ENCODE assay signal across 9 cellular contexts in the genomic region with DNA sequence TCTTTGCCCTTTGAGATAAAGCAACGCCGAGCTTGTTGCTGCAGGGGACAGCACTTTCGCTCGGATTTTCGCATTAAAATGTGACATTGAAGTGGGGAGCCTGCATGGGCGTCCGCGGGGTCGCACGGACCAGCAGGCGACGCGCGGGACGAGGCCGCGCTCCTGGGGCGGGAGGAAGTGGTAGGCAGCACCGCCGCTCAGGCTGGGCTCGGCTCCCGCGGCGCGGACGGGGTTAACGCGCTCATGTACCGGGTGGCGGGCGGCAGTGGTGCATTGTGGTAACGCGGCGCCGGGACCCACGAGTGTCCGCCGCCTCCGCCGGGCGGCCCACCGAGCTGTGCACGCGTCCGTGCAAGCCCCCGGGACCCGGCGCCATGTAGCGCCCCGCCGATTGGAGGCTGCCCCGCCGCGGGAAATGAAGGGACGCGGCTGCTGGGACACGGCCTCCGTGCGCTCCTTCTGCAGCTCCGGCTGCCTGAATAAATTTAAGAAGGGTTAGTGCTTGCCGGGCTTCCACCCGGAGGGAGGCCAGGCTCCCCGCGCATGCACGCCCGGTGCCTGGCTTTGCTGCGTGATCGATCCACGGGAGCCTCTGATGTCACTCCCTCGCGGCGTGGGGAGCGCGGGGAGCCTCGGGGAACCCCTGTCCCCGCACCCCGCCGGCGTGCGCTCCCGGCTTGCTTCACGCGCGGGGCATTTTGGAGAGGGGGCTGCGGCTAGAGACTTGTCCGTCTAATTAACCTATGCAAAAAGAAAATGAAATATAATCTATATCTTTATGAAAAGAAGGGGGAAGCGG.
A peak's percentile ranks its signal among the peaks of the same experiment; 100 is the strongest.
DNase-seq lines count a peak whose midpoint lies in the region; ATAC-seq, FAIRE-seq and TF ChIP-seq lines count a peak whose summit lies in the region.
"Had no signal": no experiment of that assay in that cellular context is flagged by ENCODE, and none has a peak within 500 bp of the region (broad histone marks: within the 10 kb centered on the region; RNA-seq: fewer than 3 reads in every experiment).

No MANE protein-coding gene starts in this region.

- H2AFZ ChIP-seq in keratinocyte (ENCODE audit: control insufficient read depth, low read length): peak overlapping the region; percentile 54

- H3K9ac ChIP-seq in keratinocyte (ENCODE audit: control insufficient read depth, extremely low read depth, insufficient read depth, low read length): peak overlapping the region; percentile 22

- dilution Hi-C loops in keratinocyte (cut with MboI; ENCODE audit: extremely low pct_ligation_motif_present, low sequenced_read_pairs): no loop called here

- H3K4me3 ChIP-seq in breast epithelium (peak overlapping the region; percentile 29 to 64 (median 43)), keratinocyte (ENCODE audit: control insufficient read depth in 2 of 3, extremely low read depth in 1 of 3, insufficient read depth in 2 of 3, low read depth in 1 of 3, low read length in 3 of 3) (peak overlapping the region; percentile 43 to 65 (median 61)), suprapubic skin (peak overlapping the region; percentile 46)
- H3K4me3 ChIP-seq: lung had no signal

- peaks cover 47% of the 10 kb centered on the region for H3K27me3 Mint-ChIP-seq in activated CD4-positive, alpha-beta T cell treated with anti-CD3 and anti-CD28 coated beads, Interleukin-2, amount 10 ng/mL, durations not matched to agents 24 days and 14 days

- TF ChIP-seq CTCF in breast epithelium (IDR thresholded peaks at IDR 0.05) (no peak), keratinocyte (optimal IDR thresholded peaks at IDR 0.05 in 1 of 3, IDR thresholded peaks at IDR 0.05 in 1 of 3, conservative IDR thresholded peaks at IDR 0.05 in 1 of 3; ENCODE audit: extremely low read depth in 1 of 3, insufficient read depth in 2 of 3, low read length in 3 of 3) (no peak), suprapubic skin (IDR thresholded peaks at IDR 0.05) (no peak)

- FAIRE-seq in keratinocyte (lab: Jason Lieb, UNC): no peak

- ATAC-seq in GM18868 (IDR thresholded peaks at IDR 0.05; ENCODE audit: unreplicated experiment): no peak

- no peaks in the 10 kb centered on the region for H3K9me1 ChIP-seq in keratinocyte (ENCODE audit: control insufficient read depth, extremely low read depth, insufficient read depth, low read length)

- H3K79me2 ChIP-seq in keratinocyte (ENCODE audit: control insufficient read depth, insufficient read depth, low read length): no peaks in the 10 kb centered on the region

- H3K4me1 Mint-ChIP-seq in activated CD4-positive, alpha-beta T cell treated with anti-CD3 and anti-CD28 coated beads, Interleukin-2, amount 10 ng/mL, durations not matched to agents 24 days and 14 days: peaks cover 7% of the 10 kb centered on the region

- no peak for DNase-seq in activated CD4-positive, alpha-beta T cell treated with anti-CD3 and anti-CD28 coated beads, Interleukin-2, amount 10 ng/mL, durations not matched to agents 24 days and 14 days
- DNase-seq in activated CD4-positive, alpha-beta T cell treated with anti-CD3 and anti-CD28 coated beads, Interleukin-2, amount 50 U/mL, for 1 hour: no peak
- no peak for DNase-seq in breast epithelium (ENCODE audit: low spot score in 2 of 2)
- no peak for DNase-seq in keratinocyte (ENCODE audit: low read depth, low spot score)
- peak in 1 of 2 donors; percentile 74 for DNase-seq in suprapubic skin (ENCODE audit: low spot score in 2 of 2)
- no peak for DNase-seq in NCI-H82 (lab: John Stamatoyannopoulos, UW)
- DNase-seq in NCI-H187 treated with DMSO at 0.1 percent for 48 hours (lab: John Stamatoyannopoulos, UW): no peak

- H3K27me3 ChIP-seq in breast epithelium: peaks cover 4 to 30% of the 10 kb centered on the region in 2 donors
- H3K27me3 ChIP-seq in keratinocyte (ENCODE audit: control insufficient read depth, extremely low read depth, insufficient read depth, low read length): no peaks in the 10 kb centered on the region
- H3K27me3 ChIP-seq in suprapubic skin: peaks cover 28% of the 10 kb centered on the region

- H3K9me3 ChIP-seq in breast epithelium: no peaks in the 10 kb centered on the region
- no peaks in the 10 kb centered on the region for H3K9me3 ChIP-seq in keratinocyte (ENCODE audit: control insufficient read depth, low read depth, low read length)
- H3K9me3 ChIP-seq in suprapubic skin: no peaks in the 10 kb centered on the region

- H3K9me3 Mint-ChIP-seq in activated CD4-positive, alpha-beta T cell treated with anti-CD3 and anti-CD28 coated beads, Interleukin-2, amount 10 ng/mL, durations not matched to agents 24 days and 14 days: no peaks in the 10 kb centered on the region

- peak overlapping the region; percentile 71 for H3K4me2 ChIP-seq in keratinocyte (ENCODE audit: control insufficient read depth, extremely low read depth, insufficient read depth, low read depth, low read length)

- H3K4me1 ChIP-seq in breast epithelium: peaks cover 0 to 7% of the 10 kb centered on the region in 2 donors
- peaks cover 8% of the 10 kb centered on the region for H3K4me1 ChIP-seq in keratinocyte (ENCODE audit: control insufficient read depth, extremely low read depth, insufficient read depth, low read length)
- peaks cover 13% of the 10 kb centered on the region for H3K4me1 ChIP-seq in suprapubic skin

- no peaks in the 10 kb centered on the region for H3K36me3 ChIP-seq in breast epithelium
- H3K36me3 ChIP-seq in keratinocyte (ENCODE audit: control insufficient read depth in 2 of 2, extremely low read depth in 1 of 2, insufficient read depth in 2 of 2, low read length in 2 of 2): peaks cover 0 to 4% of the 10 kb centered on the region in 2 experiments
- H3K36me3 ChIP-seq in suprapubic skin: no peaks in the 10 kb centered on the region

- TF ChIP-seq POLR2A in breast epithelium (IDR thresholded peaks at IDR 0.05) (no peak), suprapubic skin (IDR thresholded peaks at IDR 0.05) (no peak)

- no peak for TF ChIP-seq EP300 in suprapubic skin (IDR thresholded peaks at IDR 0.05)

- H3K27ac Mint-ChIP-seq in activated CD4-positive, alpha-beta T cell treated with anti-CD3 and anti-CD28 coated beads, Interleukin-2, amount 10 ng/mL, durations not matched to agents 24 days and 14 days: no peak overlapping the region

- no peaks in the 10 kb centered on the region for H4K20me1 ChIP-seq in keratinocyte (ENCODE audit: control insufficient read depth, extremely low read depth, insufficient read depth, low read length)

- H3K4me3 Mint-ChIP-seq in activated CD4-positive, alpha-beta T cell treated with anti-CD3 and anti-CD28 coated beads, Interleukin-2, amount 10 ng/mL, durations not matched to agents 24 days and 14 days: peak overlapping the region; percentile 51

- no peaks in the 10 kb centered on the region for H3K36me3 Mint-ChIP-seq in activated CD4-positive, alpha-beta T cell treated with anti-CD3 and anti-CD28 coated beads, Interleukin-2, amount 10 ng/mL, durations not matched to agents 24 days and 14 days (ENCODE audit: low read depth)

- 14% methylated on average over 24 of the region's 87 CpGs for WGBS in suprapubic skin

- intact Hi-C loops in activated CD4-positive, alpha-beta T cell treated with anti-CD3 and anti-CD28 coated beads, Interleukin-2, amount 10 ng/mL, durations not matched to agents 24 days and 14 days (cut with micrococcal nuclease): no loop called here
- intact Hi-C loops in breast epithelium (cut with DNase I; ENCODE audit: low total_unique reads): no loop called here

- no peak overlapping the region for H3K27ac ChIP-seq in breast epithelium
- no peak overlapping the region for H3K27ac ChIP-seq in keratinocyte (ENCODE audit: control insufficient read depth, insufficient read depth, low read length)
- H3K27ac ChIP-seq in suprapubic skin: no peak overlapping the region
